21 cellular contexts compared by ENCODE assay signal in genomic region chr20:13515796-13516533, GRCh38.
DNase-seq lines count a peak whose midpoint lies in the region; ATAC-seq and TF ChIP-seq lines count a peak whose summit lies in the region.
"Had no signal": no experiment of that assay in that cellular context is flagged by ENCODE, and none has a peak within 500 bp of the region (broad histone marks: within the 10 kb centered on the region; RNA-seq: fewer than 3 reads in every experiment).

No MANE protein-coding gene starts in this region.

- POLR2A ChIA-PET in naive thymus-derived CD4-positive, alpha-beta T cell (lab: Charles Lee) = no interaction called here

- no peaks in the 10 kb centered on the region for H3K27me3 ChIP-seq in adipocyte (replicated peaks; ENCODE audit: control insufficient read depth, insufficient read depth, low read length)
- no peaks in the 10 kb centered on the region for H3K27me3 ChIP-seq in naive thymus-derived CD4-positive, alpha-beta T cell (ENCODE audit: control insufficient read depth in 2 of 2, insufficient read depth in 2 of 2, low read length in 2 of 2)
- H3K27me3 ChIP-seq: BLaER1 had no signal

- peaks cover 0 to 26% (median 17%) of the 10 kb centered on the region in 7 donors for H3K4me1 Mint-ChIP-seq in naive thymus-derived CD4-positive, alpha-beta T cell
- H3K4me1 Mint-ChIP-seq: CD8-positive, alpha-beta memory T cell had no signal

- H3K4me3 ChIP-seq in HFF-Myc (replicated peaks; ENCODE audit: low read depth, low read length) (no peak overlapping the region), adipocyte (ENCODE audit: low read length) (no peak overlapping the region)
- H3K4me3 ChIP-seq in naive thymus-derived CD4-positive, alpha-beta T cell (ENCODE audit: low read length) = no peak overlapping the region
- H3K4me3 ChIP-seq: BLaER1, HAP-1 had no signal

- peaks cover 0 to 14% (median 5%) of the 10 kb centered on the region in 11 donors for H3K9me3 Mint-ChIP-seq in naive thymus-derived CD4-positive, alpha-beta T cell

- DNase-seq in AG09319 (ENCODE audit: extremely low read depth, low read depth) (peak; percentile 36), HFF-Myc (ENCODE audit: extremely low read depth, low read depth) (peak; percentile 62), adipocyte (ENCODE audit: low read depth) (peak; percentile 21), NCI-H1092 (lab: John Stamatoyannopoulos, UW) (no peak), EL (no peak)
- no peak for DNase-seq in naive thymus-derived CD4-positive, alpha-beta T cell
- DNase-seq in activated CD4-positive, CD25-positive, alpha-beta regulatory T cell (lab: John Stamatoyannopoulos, UW) = no peak
- no peak for DNase-seq in effector CD8-positive, alpha-beta T cell (lab: John Stamatoyannopoulos, UW)
- DNase-seq: 8988T; CD8-positive, alpha-beta memory T cell; DMS53; KBM-7; MV-4-11; NCI-H1417; NCI-H187 treated with DMSO at 0.1 percent for 48 hours; NCI-H2227 treated with DMSO at 0.1 percent for 48 hours; NCI-H524; SIG-M5 had no signal

- peak overlapping the region in 1 of 10 donors; percentile 51 for H3K4me3 Mint-ChIP-seq in naive thymus-derived CD4-positive, alpha-beta T cell
- H3K4me3 Mint-ChIP-seq: CD8-positive, alpha-beta memory T cell had no signal

- peak overlapping the region in 5 of 9 donors; percentile 1 to 51 (median 33) for H3K27ac Mint-ChIP-seq in naive thymus-derived CD4-positive, alpha-beta T cell
- H3K27ac Mint-ChIP-seq: CD8-positive, alpha-beta memory T cell had no signal

- H3K36me3 ChIP-seq in adipocyte (ENCODE audit: control insufficient read depth, insufficient read depth, low read length, severe bottlenecking) = peaks cover 6% of the 10 kb centered on the region
- H3K36me3 ChIP-seq in naive thymus-derived CD4-positive, alpha-beta T cell (ENCODE audit: control insufficient read depth in 2 of 3, insufficient read depth in 3 of 3, low read length in 3 of 3) = peaks cover 0 to 6% (median 0%) of the 10 kb centered on the region in 3 experiments
- H3K36me3 ChIP-seq: HAP-1 had no signal

- ATAC-seq in naive thymus-derived CD4-positive, alpha-beta T cell = no peak

- H3K9ac ChIP-seq in adipocyte (ENCODE audit: low read length) = no peak overlapping the region
- H3K9ac ChIP-seq: BLaER1 had no signal

- H3K27me3 Mint-ChIP-seq in naive thymus-derived CD4-positive, alpha-beta T cell = no peaks in the 10 kb centered on the region
- H3K27me3 Mint-ChIP-seq: CD8-positive, alpha-beta memory T cell had no signal

- CTCF ChIA-PET in naive thymus-derived CD4-positive, alpha-beta T cell (lab: Charles Lee) = no interaction called here

- intact Hi-C loops in naive thymus-derived CD4-positive, alpha-beta T cell (cut with micrococcal nuclease) = no loop called here

- no peaks in the 10 kb centered on the region for H3K9me3 ChIP-seq in adipocyte (ENCODE audit: control insufficient read depth, low read length)
- H3K9me3 ChIP-seq in naive thymus-derived CD4-positive, alpha-beta T cell (ENCODE audit: control insufficient read depth in 2 of 3, low read length in 3 of 3) = no peaks in the 10 kb centered on the region
- H3K9me3 ChIP-seq: HAP-1 had no signal

- no peak overlapping the region for H3K27ac ChIP-seq in naive thymus-derived CD4-positive, alpha-beta T cell (ENCODE audit: low read depth, low read length)
- H3K27ac ChIP-seq: BLaER1, RWPE1 had no signal

- H3K4me1 ChIP-seq in adipocyte (ENCODE audit: control insufficient read depth, insufficient read depth, low read length) = peaks cover 4% of the 10 kb centered on the region
- no peaks in the 10 kb centered on the region for H3K4me1 ChIP-seq in naive thymus-derived CD4-positive, alpha-beta T cell (ENCODE audit: control insufficient read depth in 2 of 2, insufficient read depth in 2 of 2, low read length in 2 of 2)
- H3K4me1 ChIP-seq: BLaER1 had no signal

- peaks cover 15 to 83% (median 49%) of the 10 kb centered on the region in 5 donors for H3K36me3 Mint-ChIP-seq in naive thymus-derived CD4-positive, alpha-beta T cell

- TF ChIP-seq CTCF in AG09319 (IDR thresholded peaks at IDR 0.05; ENCODE audit: low read depth, low read length) (no peak), HFF-Myc (IDR thresholded peaks at IDR 0.05; ENCODE audit: low read depth, low read length, missing control alignments) (no peak)

Comparison
In these comparisons a context has a peak if more than half of its experiments do, and no peak if none do; other contexts are left out.
1. DNase-seq: peak in AG09319 (single experiment), HFF-Myc (single experiment) and adipocyte (single experiment); none in naive thymus-derived CD4-positive, alpha-beta T cell (0 of 9), NCI-H1092 (single experiment), activated CD4-positive, CD25-positive, alpha-beta regulatory T cell (0 of 4), effector CD8-positive, alpha-beta T cell (single experiment) and EL (single experiment).